8 cellular contexts compared by ENCODE assay signal in the genomic region with DNA sequence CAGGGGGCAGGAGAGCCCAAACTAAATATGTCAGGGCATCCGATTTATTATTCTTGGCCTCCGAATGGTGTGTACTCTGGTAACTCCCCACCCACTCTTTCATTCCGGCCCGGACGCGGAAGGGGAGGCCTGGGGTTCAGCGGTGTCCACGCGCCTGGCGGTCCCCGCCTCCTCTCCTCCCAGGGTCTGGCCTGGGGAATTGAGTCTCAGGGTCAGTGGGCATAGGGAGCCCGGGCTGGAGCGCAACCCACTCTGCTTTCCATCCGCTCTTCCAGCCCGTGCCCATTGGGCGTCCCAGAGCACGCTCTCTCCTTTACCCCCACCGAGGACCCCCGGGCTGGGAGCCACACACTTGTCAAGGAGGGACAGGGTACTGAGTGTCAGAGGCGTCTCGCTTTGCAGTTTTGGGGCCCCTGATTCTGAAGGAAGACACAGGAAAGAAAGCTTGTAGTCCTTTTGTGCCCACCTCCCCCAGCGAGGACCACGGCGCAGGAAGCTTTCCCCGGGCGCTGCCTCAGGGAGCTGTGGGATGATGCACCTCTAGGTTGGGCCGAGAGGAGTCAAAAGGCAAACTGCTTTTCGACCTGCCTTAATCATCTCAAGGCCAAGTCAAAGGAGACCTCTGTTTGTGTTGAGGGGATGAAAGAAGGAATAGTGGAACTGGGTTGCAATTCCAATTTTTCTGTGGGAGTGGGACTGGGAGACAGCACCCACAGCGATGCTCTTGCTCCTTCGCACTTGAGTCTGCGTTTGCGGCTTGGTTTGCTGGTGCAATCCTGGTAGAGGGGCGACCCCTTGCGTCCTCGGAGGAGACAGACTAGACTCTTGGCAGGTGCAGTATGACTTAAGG.
DNase-seq lines count a peak whose midpoint lies in the region; ATAC-seq and TF ChIP-seq lines count a peak whose summit lies in the region.

No MANE protein-coding gene starts in this region.

- no peak overlapping the region for H3K9ac ChIP-seq in OCI-LY1 (ENCODE audit: low read length)

- H3K27ac Mint-ChIP-seq in nephron, result peak overlapping the region; percentile 73 to 97 (median 92)

- H3K4me1 ChIP-seq in OCI-LY1 (ENCODE audit: insufficient read depth, low read length, severe bottlenecking), result no peaks in the 10 kb centered on the region

- no peaks in the 10 kb centered on the region for H3F3A ChIP-seq in OCI-LY1 (ENCODE audit: insufficient read depth, low read length)

- H3K27me3 ChIP-seq in OCI-LY1 (ENCODE audit: insufficient read depth, low read length), result no peaks in the 10 kb centered on the region

- DNase-seq in DMS153 (lab: John Stamatoyannopoulos, UW) (peak; percentile 46), HS-5 (ENCODE audit: low read depth) (peak; percentile 24), fibroblast of pulmonary artery (ENCODE audit: low read depth) (peak; percentile 88), substantia nigra (lab: John Stamatoyannopoulos, UW) (peak in 42 of 49 donors; percentile 8 to 85 (median 59))
- DNase-seq in activated T-cell treated with anti-CD3 and anti-CD28 coated beads, Interleukin-2, amount 50 U/mL, for 1 hour, result peak; percentile 52

- no peak overlapping the region for H2AFZ ChIP-seq in OCI-LY1 (ENCODE audit: low read length)

- H3K27ac ChIP-seq in OCI-LY1 (ENCODE audit: low read depth, low read length, poor library complexity, severe bottlenecking), result no peak overlapping the region
- no peak overlapping the region for H3K27ac ChIP-seq in substantia nigra (ENCODE audit: low read depth, low read length, poor library complexity, severe bottlenecking)

- H3K4me3 Mint-ChIP-seq in nephron, result peak overlapping the region; percentile 84 to 93 (median 92)

- no peak overlapping the region for H3K4me2 ChIP-seq in OCI-LY1 (ENCODE audit: low read length)

- no peaks in the 10 kb centered on the region for H3K9me3 ChIP-seq in OCI-LY1 (ENCODE audit: low read length)

- H4K20me1 ChIP-seq in OCI-LY1 (ENCODE audit: insufficient read depth, low read length), result no peaks in the 10 kb centered on the region

- H3K79me2 ChIP-seq in OCI-LY1 (ENCODE audit: insufficient read depth, low read length), result no peaks in the 10 kb centered on the region

- H3K36me3 Mint-ChIP-seq in nephron (ENCODE audit: low read depth), result no peaks in the 10 kb centered on the region

- no peak overlapping the region for H3K4me3 ChIP-seq in OCI-LY1 (ENCODE audit: low read depth, low read length, poor library complexity, severe bottlenecking)
- no peak overlapping the region for H3K4me3 ChIP-seq in fibroblast of pulmonary artery (replicated peaks; ENCODE audit: low read depth, low read length)

- no peaks in the 10 kb centered on the region for H3K9me2 ChIP-seq in OCI-LY1 (ENCODE audit: low read depth, low read length)

- ATAC-seq in GM21447 (IDR thresholded peaks at IDR 0.05; ENCODE audit: unreplicated experiment), result peak; percentile 87

- peaks cover 52% of the 10 kb centered on the region for H3K27me3 Mint-ChIP-seq in nephron (ENCODE audit: low read depth)

- no peaks in the 10 kb centered on the region for H3K9me3 Mint-ChIP-seq in nephron

- no peaks in the 10 kb centered on the region for H3K36me3 ChIP-seq in OCI-LY1 (ENCODE audit: insufficient read depth, low read length)

- H3K4me1 Mint-ChIP-seq in nephron, result peaks cover 19% of the 10 kb centered on the region

- TF ChIP-seq CTCF in OCI-LY1 (IDR thresholded peaks at IDR 0.05; ENCODE audit: low read length), result peak; percentile 87
- peak; percentile 98 for TF ChIP-seq CTCF in fibroblast of pulmonary artery (IDR thresholded peaks at IDR 0.05; ENCODE audit: low read length, missing control alignments)
- peak; percentile 88 to 94 (median 91) for TF ChIP-seq CTCF in nephron (IDR thresholded peaks at IDR 0.05; ENCODE audit: unreplicated experiment in 3 of 3)

Comparison
In these comparisons a context has a peak if more than half of its experiments do, and no peak if none do; other contexts are left out.
1. DNase-seq: peak in every context shown above with its lines; median percentile 88 in fibroblast of pulmonary artery; 59 in substantia nigra; 52 in activated T-cell treated with anti-CD3 and anti-CD28 coated beads, Interleukin-2, amount 50 U/mL, for 1 hour; 46 in DMS153; 24 in HS-5.